11 cellular contexts compared by ENCODE assay signal in genomic region chr6:41965429-41966213, GRCh38. TPM values are rescaled to one million over a fixed set of nuclear protein-coding genes. Genes with fewer than 3 reads are reported as not detected.
DNase-seq lines count a peak whose midpoint lies in the region; ATAC-seq and TF ChIP-seq lines count a peak whose summit lies in the region.
"Had no signal": no experiment of that assay in that cellular context is flagged by ENCODE, and none has a peak within 500 bp of the region (broad histone marks: within the 10 kb centered on the region; RNA-seq: fewer than 3 reads in every experiment).

No MANE protein-coding gene starts in this region.

- H3K4me1 Mint-ChIP-seq in GM23338 (peaks cover 47% of the 10 kb centered on the region), glutamatergic neuron (ENCODE audit: low read depth, unreplicated experiment) (peaks cover 15% of the 10 kb centered on the region), nephron progenitor cell (peaks cover 27% of the 10 kb centered on the region)

- H3K36me3 ChIP-seq in GM23338 (ENCODE audit: insufficient read depth): no peaks in the 10 kb centered on the region
- no peaks in the 10 kb centered on the region for H3K36me3 ChIP-seq in PC-9 (ENCODE audit: low read depth)
- H3K36me3 ChIP-seq in SJCRH30: no peaks in the 10 kb centered on the region
- H3K36me3 ChIP-seq: ascending aorta, upper lobe of left lung had no signal

- H3K27me3 Mint-ChIP-seq in GM23338 (ENCODE audit: insufficient read depth, low read depth, poor library complexity) (peaks cover 7% of the 10 kb centered on the region), glutamatergic neuron (ENCODE audit: unreplicated experiment) (no peaks in the 10 kb centered on the region), nephron progenitor cell (ENCODE audit: low read depth, poor library complexity) (peaks cover 4% of the 10 kb centered on the region)

- H3K27ac Mint-ChIP-seq in GM23338 (peak overlapping the region; percentile 96), glutamatergic neuron (ENCODE audit: unreplicated experiment) (no peak overlapping the region), nephron progenitor cell (peak overlapping the region; percentile 27)

- H3K9me2 ChIP-seq in GM23338 (ENCODE audit: insufficient read depth) (0 out of 2 replicates have a peak, but pooled peaks cover 3% of the 10 kb centered on the region), PC-9 (ENCODE audit: insufficient read depth) (no peaks in the 10 kb centered on the region)

- H3K9me3 Mint-ChIP-seq in GM23338 (no peaks in the 10 kb centered on the region; the same call in 2 of the 3 replicates), glutamatergic neuron (ENCODE audit: unreplicated experiment) (peaks cover 10% of the 10 kb centered on the region), nephron progenitor cell (no peaks in the 10 kb centered on the region)

- H2AFZ ChIP-seq in GM23338 (no peak overlapping the region), PC-9 (no peak overlapping the region)

- no peaks in the 10 kb centered on the region for H3K79me2 ChIP-seq in GM23338 (replicated peaks; ENCODE audit: insufficient read depth)
- no peaks in the 10 kb centered on the region for H3K79me2 ChIP-seq in PC-9 (ENCODE audit: low read depth)

- peak; percentile 99 for DNase-seq in GM23338 (ENCODE audit: low spot score)
- no peak for DNase-seq in PC-9
- DNase-seq in glutamatergic neuron: no peak
- peak; percentile 7 for DNase-seq in nephron progenitor cell
- DNase-seq in SJCRH30: no peak
- no peak for DNase-seq in SKM-1 (lab: John Stamatoyannopoulos, UW; ENCODE audit: unreplicated experiment)
- DNase-seq in right cardiac atrium: no peak
- DNase-seq: spleen had no signal

- 58% methylated on average over 11 of the region's 11 CpGs for WGBS in right cardiac atrium

- H3K4me1 ChIP-seq in GM23338 (ENCODE audit: insufficient read depth): peaks cover 27% of the 10 kb centered on the region
- peaks cover 49% of the 10 kb centered on the region for H3K4me1 ChIP-seq in PC-9 (replicated peaks; ENCODE audit: insufficient read depth)
- peaks cover 19% of the 10 kb centered on the region for H3K4me1 ChIP-seq in SJCRH30
- H3K4me1 ChIP-seq in right cardiac atrium (ENCODE audit: control insufficient read depth, insufficient read depth, low read length): no peaks in the 10 kb centered on the region
- H3K4me1 ChIP-seq: ascending aorta had no signal

- no TSS peak for BruUV-seq in PC-9 (replicated peaks; lab: Mats Ljungman, UMichigan)

- peak overlapping the region; percentile 64 for H3K4me2 ChIP-seq in GM23338
- peak overlapping the region; percentile 54 for H3K4me2 ChIP-seq in PC-9

- H3K4me3 Mint-ChIP-seq in GM23338 (peak overlapping the region; percentile 50; the same call in 1 of the 3 replicates), glutamatergic neuron (ENCODE audit: unreplicated experiment) (peak overlapping the region; percentile 22), nephron progenitor cell (no peak overlapping the region)

- ATAC-seq in GM23338 (peak; percentile 92), right cardiac atrium (no peak), HG03280 (IDR thresholded peaks at IDR 0.05; ENCODE audit: unreplicated experiment) (no peak)

- no peaks in the 10 kb centered on the region for H3K36me3 Mint-ChIP-seq in GM23338 (ENCODE audit: low read depth)
- H3K36me3 Mint-ChIP-seq in glutamatergic neuron (ENCODE audit: unreplicated experiment): no peaks in the 10 kb centered on the region
- no peaks in the 10 kb centered on the region for H3K36me3 Mint-ChIP-seq in nephron progenitor cell (ENCODE audit: low read depth)

- intact Hi-C loops in PC-9 (cut with micrococcal nuclease; ENCODE audit: unreplicated experiment): loop anchor here (2.0 kb wide), 1 partner anchor 79 kb away; no protein-coding TSS in a partner anchor
- intact Hi-C loops in right cardiac atrium (cut with DNase I): no loop called here

- H3K27ac ChIP-seq in GM23338 (ENCODE audit: low read depth) (peak overlapping the region; percentile 98), PC-9 (peak overlapping the region; percentile 98), SJCRH30 (no peak overlapping the region), right cardiac atrium (ENCODE audit: low read length) (no peak overlapping the region)
- H3K27ac ChIP-seq: ascending aorta, spleen, upper lobe of left lung had no signal

- no peaks in the 10 kb centered on the region for H3K27me3 ChIP-seq in GM23338 (ENCODE audit: insufficient read depth)
- H3K27me3 ChIP-seq in PC-9 (ENCODE audit: insufficient read depth, low read depth): no peaks in the 10 kb centered on the region
- no peaks in the 10 kb centered on the region for H3K27me3 ChIP-seq in SJCRH30
- H3K27me3 ChIP-seq in right cardiac atrium (ENCODE audit: control insufficient read depth, insufficient read depth): no peaks in the 10 kb centered on the region
- H3K27me3 ChIP-seq: ascending aorta, spleen, upper lobe of left lung had no signal

- H4K20me1 ChIP-seq in GM23338 (replicated peaks; ENCODE audit: insufficient read depth) (no peaks in the 10 kb centered on the region), PC-9 (ENCODE audit: insufficient read depth) (no peaks in the 10 kb centered on the region)

- POLR2A ChIA-PET in PC-9 (lab: Charles Lee; ENCODE audit: unreplicated experiment): interaction anchor here (0.6 kb wide), 1 partner anchor 127 kb away, joined by 9 read pairs; no protein-coding TSS in a partner anchor

- H3K9me3 ChIP-seq in PC-9 (ENCODE audit: insufficient read depth, low read depth): no peaks in the 10 kb centered on the region
- H3K9me3 ChIP-seq in SJCRH30 (replicated peaks): no peaks in the 10 kb centered on the region
- H3K9me3 ChIP-seq in right cardiac atrium (ENCODE audit: control insufficient read depth, low read length): no peaks in the 10 kb centered on the region
- H3K9me3 ChIP-seq: ascending aorta, spleen, upper lobe of left lung had no signal

- TF ChIP-seq CTCF in GM23338 (conservative IDR thresholded peaks at IDR 0.05; ENCODE audit: low read depth in 2 of 2): no peak
- no peak for TF ChIP-seq CTCF in PC-9 (conservative IDR thresholded peaks at IDR 0.05)
- TF ChIP-seq CTCF in glutamatergic neuron (IDR thresholded peaks at IDR 0.05; ENCODE audit: partially characterized antibody, unreplicated experiment): no peak
- no peak for TF ChIP-seq CTCF in nephron progenitor cell (IDR thresholded peaks at IDR 0.05)

- H3K4me3 ChIP-seq in GM23338 (peak overlapping the region; percentile 21; the same call in 1 of the 2 replicates), PC-9 (no peak overlapping the region), SJCRH30 (no peak overlapping the region), right cardiac atrium (ENCODE audit: low read length) (no peak overlapping the region)
- H3K4me3 ChIP-seq: ascending aorta, spleen, upper lobe of left lung had no signal

- CTCF ChIA-PET in PC-9 (lab: Charles Lee): interaction anchor here (0.6 to 1.2 kb wide), 2 partner anchors 45 to 83 kb away, joined by 3 to 8 read pairs; partner anchors contain the start of gene MED20

- H3F3A ChIP-seq in GM23338 (replicated peaks; ENCODE audit: low read depth) (0 out of 2 replicates have a peak, but pooled peaks cover 2% of the 10 kb centered on the region), PC-9 (ENCODE audit: insufficient read depth, low read depth) (peaks cover 34% of the 10 kb centered on the region)

TF ChIP-seq in GM23338, 12 proteins besides CTCF, POLR2A, EP300 and RAD21 (continues in another document):
- TF ChIP-seq EZH2phosphoT487 (IDR thresholded peaks at IDR 0.05; ENCODE audit: unreplicated experiment): no peak

RNA-seq across cellular contexts. Expression of gene CCND3, which starts 24.0 kb away (rescaled TPM):
- total RNA-seq in GM23338 (2014; rRNA removed; shearing (Covaris generic)): 24.5 and 30.9 TPM in 2 replicates
- 19.1 and 19.7 TPM in 2 replicates for polyA plus RNA-seq in GM23338 (2016; fragmentation: Nextera tagmentation; extraction: Ambion mirVana)
- total RNA-seq in PC-9 (2021): 70.5 and 75.1 TPM in 2 replicates
- 27.1 TPM for total RNA-seq in glutamatergic neuron (ENCODE audit: unreplicated experiment)
- 150 and 159 TPM in 2 replicates for total RNA-seq in SJCRH30 (2014; rRNA removed; shearing (Covaris generic))
- 10 to 100 TPM; 52.2 to 62.5 (median 56.6) TPM for total RNA-seq in right cardiac atrium
- polyA plus RNA-seq in right cardiac atrium: 72.1 TPM

RNA-seq across cellular contexts. Expression of gene BYSL, which starts 44.3 kb away (rescaled TPM):
- total RNA-seq in GM23338 (2014; rRNA removed; shearing (Covaris generic)): 32.7 and 33.7 TPM in 2 replicates
- polyA plus RNA-seq in GM23338 (2016; fragmentation: Nextera tagmentation; extraction: Ambion mirVana): 30.3 and 35.3 TPM in 2 replicates
- total RNA-seq in PC-9 (2021): 33.0 and 36.5 TPM in 2 replicates
- total RNA-seq in glutamatergic neuron (ENCODE audit: unreplicated experiment): 36.2 TPM
- total RNA-seq in SJCRH30 (2014; rRNA removed; shearing (Covaris generic)): 32.3 and 36.9 TPM in 2 replicates
- total RNA-seq in right cardiac atrium: 10 to 100 TPM in 2 of 4 donors, 1 to 10 TPM in 2; 7.4 to 12.4 (median 9.5) TPM
- polyA plus RNA-seq in right cardiac atrium: 6.5 TPM

RNA-seq across cellular contexts. Expression of gene MED20, which starts 44.7 kb away (rescaled TPM):
- 39.3 and 47.2 TPM in 2 replicates for total RNA-seq in GM23338 (2014; rRNA removed; shearing (Covaris generic))
- polyA plus RNA-seq in GM23338 (2016; fragmentation: Nextera tagmentation; extraction: Ambion mirVana) (18.1 and 20.1 TPM in 2 replicates), right cardiac atrium (9.4 TPM)
- total RNA-seq in PC-9 (2021) (45.8 and 61.8 TPM in 2 replicates), glutamatergic neuron (ENCODE audit: unreplicated experiment) (30.9 TPM), right cardiac atrium (10 to 100 TPM; 12.6 to 16.0 (median 14.1) TPM)
- 33.4 and 34.8 TPM in 2 replicates for total RNA-seq in SJCRH30 (2014; rRNA removed; shearing (Covaris generic))

Comparison
In these comparisons a context has a peak if more than half of its experiments do, and no peak if none do; other contexts are left out.
1. DNase-seq: peak in GM23338 (single experiment) and nephron progenitor cell (single experiment); none in PC-9 (0 of 2), glutamatergic neuron (single experiment), SJCRH30 (0 of 2), SKM-1 (single experiment) and right cardiac atrium (0 of 3).
2. H3K27ac ChIP-seq: peak in GM23338 (single experiment) and PC-9 (single experiment); none in SJCRH30 (single experiment) and right cardiac atrium (single experiment).